Comparison of ENCODE assay signal across 8 cellular contexts in the genomic region with DNA sequence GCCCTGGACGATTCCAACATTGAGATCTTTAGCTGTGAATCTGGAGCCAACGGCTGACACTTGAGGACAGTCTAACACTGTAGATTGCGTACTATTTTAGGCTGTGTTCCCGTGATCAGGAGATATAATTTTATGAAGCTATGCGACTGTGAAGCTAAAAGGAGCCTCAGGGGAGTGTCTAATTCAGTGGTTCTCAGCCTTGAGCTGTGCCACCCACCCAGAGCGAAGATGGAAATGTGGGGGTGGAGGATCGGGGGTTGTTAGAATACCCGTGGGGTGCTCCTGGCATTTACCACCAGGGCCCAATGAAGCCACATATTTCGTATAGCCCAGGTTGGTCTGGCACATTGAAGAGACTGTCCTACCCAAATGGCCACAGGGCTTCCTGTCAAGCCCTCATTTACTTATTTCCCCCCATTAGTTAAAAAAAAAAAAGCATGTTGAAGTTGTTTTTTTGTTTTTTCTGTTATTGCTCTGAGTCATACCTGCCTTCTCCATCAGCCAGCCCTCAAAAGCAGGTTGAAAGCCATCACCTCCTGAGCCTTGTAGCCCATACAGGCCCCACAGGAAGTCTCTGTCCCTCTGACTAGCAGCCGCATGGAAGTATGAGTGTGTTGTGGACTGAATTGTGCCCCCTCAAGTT.
DNase-seq lines count a peak whose midpoint lies in the region; ATAC-seq lines count a peak whose summit lies in the region.

No MANE protein-coding gene starts in this region.

- peak; percentile 64 to 78 for DNase-seq in activated T-cell treated with anti-CD3 and anti-CD28 coated beads, Interleukin-2, amount 50 U/mL, for 72 hours
- DNase-seq in renal cortical epithelial cell (ENCODE audit: low read depth) (peak; percentile 57), GF-D8 (lab: John Stamatoyannopoulos, UW) (no peak), UCSD-AML1 (lab: John Stamatoyannopoulos, UW; ENCODE audit: unreplicated experiment) (no peak), HCEC 1CT (no peak), NCI-H2081 treated with DMSO at 0.1 percent for 48 hours (lab: John Stamatoyannopoulos, UW) (no peak)

- peak overlapping the region; percentile 91 for H3K27ac Mint-ChIP-seq in activated T-cell treated with anti-CD3 and anti-CD28 coated beads, Interleukin-2, amount 50 U/mL, for 72 hours

- ATAC-seq in GM18873 (IDR thresholded peaks at IDR 0.05; ENCODE audit: low FRiP score, unreplicated experiment) (peak; percentile 48), HG02970 (IDR thresholded peaks at IDR 0.05; ENCODE audit: low FRiP score, unreplicated experiment) (peak; percentile 40)
- ATAC-seq in activated T-cell treated with anti-CD3 and anti-CD28 coated beads, Interleukin-2, amount 50 U/mL, for 72 hours (replicated peaks in 1 of 2) = peak; percentile 85 to 88

- peak overlapping the region; percentile 72 to 76 for H3K4me3 Mint-ChIP-seq in activated T-cell treated with anti-CD3 and anti-CD28 coated beads, Interleukin-2, amount 50 U/mL, for 72 hours

- peaks cover 3 to 13% of the 10 kb centered on the region in 2 donors for H3K36me3 Mint-ChIP-seq in activated T-cell treated with anti-CD3 and anti-CD28 coated beads, Interleukin-2, amount 50 U/mL, for 72 hours (ENCODE audit: insufficient read depth in 2 of 2)

- no peaks in the 10 kb centered on the region for H3K9me3 Mint-ChIP-seq in activated T-cell treated with anti-CD3 and anti-CD28 coated beads, Interleukin-2, amount 50 U/mL, for 72 hours

- H3K4me1 Mint-ChIP-seq in activated T-cell treated with anti-CD3 and anti-CD28 coated beads, Interleukin-2, amount 50 U/mL, for 72 hours (ENCODE audit: low read depth) = peaks cover 54% of the 10 kb centered on the region

- H3K27me3 Mint-ChIP-seq in activated T-cell treated with anti-CD3 and anti-CD28 coated beads, Interleukin-2, amount 50 U/mL, for 72 hours (ENCODE audit: low read depth) = no peaks in the 10 kb centered on the region

Comparison
In these comparisons a context has a peak if more than half of its experiments do, and no peak if none do; other contexts are left out.
1. DNase-seq: peak in activated T-cell treated with anti-CD3 and anti-CD28 coated beads, Interleukin-2, amount 50 U/mL, for 72 hours (2 of 2) and renal cortical epithelial cell (single experiment); none in GF-D8 (single experiment), UCSD-AML1 (single experiment), HCEC 1CT (single experiment) and NCI-H2081 treated with DMSO at 0.1 percent for 48 hours (single experiment).
2. Peak in every context shown above with its lines, with median percentiles within 50 percentile points of each other: ATAC-seq.